Comparison of ENCODE assay signal across 8 cellular contexts in the genomic region with DNA sequence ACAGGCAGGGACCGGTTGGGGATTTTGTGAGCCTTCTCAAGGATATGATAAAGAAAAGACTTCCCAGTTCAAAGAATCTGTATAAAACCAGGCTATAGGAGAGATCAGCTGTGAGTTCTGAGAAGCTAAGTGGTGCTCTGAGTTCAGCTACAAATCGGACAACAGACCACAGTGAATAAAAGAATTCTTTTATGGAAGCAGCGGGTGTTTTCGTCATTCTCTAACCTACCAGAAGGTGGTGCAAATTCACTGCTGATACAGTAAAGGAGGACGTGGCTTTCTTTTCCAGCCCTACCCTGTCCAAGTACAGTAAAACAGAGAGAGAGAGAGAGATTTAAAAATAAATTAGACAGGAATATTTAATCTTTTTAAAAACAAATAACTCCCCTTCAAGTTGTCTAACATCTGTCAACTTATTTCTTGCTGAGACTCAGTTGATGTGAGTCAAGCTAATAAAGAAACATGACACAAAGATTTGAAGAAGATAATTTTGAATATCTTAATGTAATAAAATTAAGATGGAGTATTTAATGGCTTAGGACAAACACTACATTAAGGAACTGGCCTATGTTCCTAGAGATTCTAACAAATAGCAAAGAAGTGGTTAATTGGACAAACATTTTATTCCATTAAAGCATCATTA.
DNase-seq lines count a peak whose midpoint lies in the region; ATAC-seq and TF ChIP-seq lines count a peak whose summit lies in the region.

No MANE protein-coding gene starts in this region.

- H3K4me3 Mint-ChIP-seq in activated T-helper 1 cell treated with anti-CD3 and anti-CD28 coated beads, Interleukin-12 subunit alpha, Interleukin-12 subunit beta, Interleukin-2, Interleukin-4 antibody, amounts not matched to agents 30 ng/mL and 10 ng/mL and 1 ng/mL, durations not matched to agents 14 hours and 24 hours and 36 hours = no peak overlapping the region
- peak overlapping the region; percentile 59 for H3K4me3 Mint-ChIP-seq in glutamatergic neuron (ENCODE audit: unreplicated experiment)

- H3K27me3 Mint-ChIP-seq in activated T-helper 1 cell treated with anti-CD3 and anti-CD28 coated beads, Interleukin-12 subunit alpha, Interleukin-12 subunit beta, Interleukin-2, Interleukin-4 antibody, amounts not matched to agents 30 ng/mL and 10 ng/mL and 1 ng/mL, durations not matched to agents 14 hours and 24 hours and 36 hours (ENCODE audit: insufficient read depth) = peaks cover 52% of the 10 kb centered on the region
- peaks cover 10% of the 10 kb centered on the region for H3K27me3 Mint-ChIP-seq in glutamatergic neuron (ENCODE audit: unreplicated experiment)

- H3K4me1 Mint-ChIP-seq in activated T-helper 1 cell treated with anti-CD3 and anti-CD28 coated beads, Interleukin-12 subunit alpha, Interleukin-12 subunit beta, Interleukin-2, Interleukin-4 antibody, amounts not matched to agents 30 ng/mL and 10 ng/mL and 1 ng/mL, durations not matched to agents 14 hours and 24 hours and 36 hours (ENCODE audit: low read depth) = peaks cover 40% of the 10 kb centered on the region
- peaks cover 30% of the 10 kb centered on the region for H3K4me1 Mint-ChIP-seq in glutamatergic neuron (ENCODE audit: low read depth, unreplicated experiment)

- no peak overlapping the region for H3K4me3 ChIP-seq in coronary artery

- H3K36me3 Mint-ChIP-seq in activated T-helper 1 cell treated with anti-CD3 and anti-CD28 coated beads, Interleukin-12 subunit alpha, Interleukin-12 subunit beta, Interleukin-2, Interleukin-4 antibody, amounts not matched to agents 30 ng/mL and 10 ng/mL and 1 ng/mL, durations not matched to agents 14 hours and 24 hours and 36 hours (ENCODE audit: low read depth) = no peaks in the 10 kb centered on the region
- peaks cover 4% of the 10 kb centered on the region for H3K36me3 Mint-ChIP-seq in glutamatergic neuron (ENCODE audit: unreplicated experiment)

- no peak overlapping the region for H3K27ac Mint-ChIP-seq in activated T-helper 1 cell treated with anti-CD3 and anti-CD28 coated beads, Interleukin-12 subunit alpha, Interleukin-12 subunit beta, Interleukin-2, Interleukin-4 antibody, amounts not matched to agents 30 ng/mL and 10 ng/mL and 1 ng/mL, durations not matched to agents 14 hours and 24 hours and 36 hours
- H3K27ac Mint-ChIP-seq in glutamatergic neuron (ENCODE audit: unreplicated experiment) = no peak overlapping the region

- TF ChIP-seq CTCF in glutamatergic neuron (IDR thresholded peaks at IDR 0.05; ENCODE audit: partially characterized antibody, unreplicated experiment) (peak; percentile 74), coronary artery (IDR thresholded peaks at IDR 0.05) (no peak)

- no peaks in the 10 kb centered on the region for H3K9me3 Mint-ChIP-seq in activated T-helper 1 cell treated with anti-CD3 and anti-CD28 coated beads, Interleukin-12 subunit alpha, Interleukin-12 subunit beta, Interleukin-2, Interleukin-4 antibody, amounts not matched to agents 30 ng/mL and 10 ng/mL and 1 ng/mL, durations not matched to agents 14 hours and 24 hours and 36 hours
- peaks cover 10% of the 10 kb centered on the region for H3K9me3 Mint-ChIP-seq in glutamatergic neuron (ENCODE audit: unreplicated experiment)

- ATAC-seq in GM19372 (IDR thresholded peaks at IDR 0.05; ENCODE audit: low read depth, unreplicated experiment) (peak; percentile 48), HG03442 (IDR thresholded peaks at IDR 0.05; ENCODE audit: unreplicated experiment) (peak; percentile 52)

- DNase-seq in DMS79 (lab: John Stamatoyannopoulos, UW) (peak; percentile 25), NCI-H524 treated with DMSO at 0.1 percent for 48 hours (lab: John Stamatoyannopoulos, UW) (peak; percentile 5), glutamatergic neuron (no peak), putamen (ENCODE audit: low spot score) (peak; percentile 26), coronary artery (ENCODE audit: low spot score) (no peak)
- peak; percentile 40 for DNase-seq in activated T-helper 1 cell treated with anti-CD3 and anti-CD28 coated beads, Interleukin-12 subunit alpha, Interleukin-12 subunit beta, Interleukin-2, Interleukin-4 antibody, amounts not matched to agents 30 ng/mL and 10 ng/mL and 1 ng/mL, durations not matched to agents 14 hours and 24 hours and 36 hours (ENCODE audit: low spot score)

- H3K27ac ChIP-seq in coronary artery = no peak overlapping the region

- intact Hi-C loops in activated T-helper 1 cell treated with anti-CD3 and anti-CD28 coated beads, Interleukin-12 subunit alpha, Interleukin-12 subunit beta, Interleukin-2, Interleukin-4 antibody, amounts not matched to agents 30 ng/mL and 10 ng/mL and 1 ng/mL, durations not matched to agents 14 hours and 24 hours and 36 hours (cut with micrococcal nuclease) = loop anchor here (1.0 to 10.0 kb wide), 6 partner anchors 88 to 953 kb away; a partner anchor contains a TSS

Comparison
In these comparisons a context has a peak if more than half of its experiments do, and no peak if none do; other contexts are left out.
1. DNase-seq: peak in DMS79 (single experiment), NCI-H524 treated with DMSO at 0.1 percent for 48 hours (single experiment), activated T-helper 1 cell treated with anti-CD3 and anti-CD28 coated beads, Interleukin-12 subunit alpha, Interleukin-12 subunit beta, Interleukin-2, Interleukin-4 antibody, amounts not matched to agents 30 ng/mL and 10 ng/mL and 1 ng/mL, durations not matched to agents 14 hours and 24 hours and 36 hours (single experiment) and putamen (single experiment); none in glutamatergic neuron (single experiment) and coronary artery (single experiment).